ENCODE assay signal across 16 cellular contexts in genomic region chr2:100785621-100786296, GRCh38. TPM values are rescaled to one million over a fixed set of nuclear protein-coding genes. Genes with fewer than 3 reads are reported as not detected.
DNase-seq lines count a peak whose midpoint lies in the region; ATAC-seq, FAIRE-seq and TF ChIP-seq lines count a peak whose summit lies in the region.
"Had no signal": no experiment of that assay in that cellular context is flagged by ENCODE, and none has a peak within 500 bp of the region (broad histone marks: within the 10 kb centered on the region; RNA-seq: fewer than 3 reads in every experiment).

No MANE protein-coding gene starts in this region.

- H3K4me3 ChIP-seq in adipocyte (ENCODE audit: low read length) (no peak overlapping the region), osteoblast (ENCODE audit: insufficient read depth, low read length) (peak overlapping the region; percentile 44)
- H3K4me3 ChIP-seq: lung, testis had no signal

- intact Hi-C loops in Calu3 (cut with micrococcal nuclease; ENCODE audit: unreplicated experiment): no loop called here

- H3K9ac ChIP-seq in adipocyte (ENCODE audit: low read length): no peak overlapping the region

- no peak overlapping the region for H2AFZ ChIP-seq in osteoblast (ENCODE audit: low read length)

- CTCF ChIA-PET in Calu3 (lab: Charles Lee): no interaction called here

- H3K4me1 ChIP-seq in adipocyte (ENCODE audit: control insufficient read depth, insufficient read depth, low read length) (no peaks in the 10 kb centered on the region), foreskin keratinocyte (peaks cover 19% of the 10 kb centered on the region), osteoblast (ENCODE audit: insufficient read depth, low read length) (peaks cover 18% of the 10 kb centered on the region)
- H3K4me1 ChIP-seq: testis had no signal

- H3K79me2 ChIP-seq in osteoblast (ENCODE audit: insufficient read depth, low read length): no peaks in the 10 kb centered on the region

- H3K36me3 Mint-ChIP-seq in Calu3 (ENCODE audit: insufficient read depth, unreplicated experiment): peaks cover 43% of the 10 kb centered on the region

- H4K20me1 ChIP-seq in osteoblast (ENCODE audit: insufficient read depth, low read length): no peaks in the 10 kb centered on the region

- H3K27ac Mint-ChIP-seq in Calu3 (ENCODE audit: unreplicated experiment): peak overlapping the region; percentile 95
- H3K27ac Mint-ChIP-seq: activated CD8-positive, alpha-beta T cell treated with anti-CD3 and anti-CD28 coated beads, Interleukin-2, amount 10 ng/mL, durations not matched to agents 7 days and 5 days; activated T-helper 2 cell treated with anti-CD3 and anti-CD28 coated beads, Interferon-gamma antibody, Interleukin-2, Interleukin-4, amounts not matched to agents 10 μg/mL and 5 μg/mL and 100 μg/mL, durations not matched to agents 14 hours and 24 hours and 36 hours; endodermal cell had no signal

- H3K4me1 Mint-ChIP-seq in Calu3 (ENCODE audit: low read depth, unreplicated experiment): peaks cover 57% of the 10 kb centered on the region

- peak overlapping the region; percentile 77 for H3K4me2 ChIP-seq in osteoblast (ENCODE audit: insufficient read depth, low read length)

- H3K4me3 Mint-ChIP-seq in Calu3 (ENCODE audit: low read depth, unreplicated experiment): peak overlapping the region; percentile 50
- H3K4me3 Mint-ChIP-seq: activated CD8-positive, alpha-beta T cell treated with anti-CD3 and anti-CD28 coated beads, Interleukin-2, amount 10 ng/mL, durations not matched to agents 7 days and 5 days; endodermal cell had no signal

- H3K27me3 Mint-ChIP-seq in Calu3 (ENCODE audit: unreplicated experiment): no peaks in the 10 kb centered on the region

- ATAC-seq in foreskin keratinocyte (peak; percentile 8), HG03175 (IDR thresholded peaks at IDR 0.05; ENCODE audit: unreplicated experiment) (no peak)
- ATAC-seq: activated CD8-positive, alpha-beta T cell treated with anti-CD3 and anti-CD28 coated beads, Interleukin-2, amount 10 ng/mL, durations not matched to agents 7 days and 5 days had no signal

- FAIRE-seq in D721Med (lab: Jason Lieb, UNC): no peak
- FAIRE-seq: H1, TTC549 had no signal

- TF ChIP-seq CTCF in Calu3 (IDR thresholded peaks at IDR 0.05; ENCODE audit: unreplicated experiment) (no peak), foreskin keratinocyte (conservative IDR thresholded peaks at IDR 0.05) (no peak), osteoblast (IDR thresholded peaks at IDR 0.05; ENCODE audit: extremely low read depth, low read depth, low read length) (no peak), D721Med (IDR thresholded peaks at IDR 0.05; ENCODE audit: insufficient read depth, missing control alignments) (no peak)

- H3K27ac ChIP-seq in foreskin keratinocyte: no peak overlapping the region
- peak overlapping the region; percentile 54 for H3K27ac ChIP-seq in osteoblast (ENCODE audit: low read depth, low read length)
- H3K27ac ChIP-seq: testis had no signal

- TSS peak; percentile 39 for BruUV-seq in Calu3 (replicated peaks; lab: Mats Ljungman, UMichigan)

- H3K9me3 ChIP-seq in adipocyte (ENCODE audit: control insufficient read depth, low read length): no peaks in the 10 kb centered on the region
- no peaks in the 10 kb centered on the region for H3K9me3 ChIP-seq in osteoblast (ENCODE audit: low read depth, low read length)
- H3K9me3 ChIP-seq: testis had no signal

- DNase-seq in Calu3: no peak
- peak; percentile 33 for DNase-seq in adipocyte (ENCODE audit: low read depth)
- DNase-seq in foreskin keratinocyte: peak in 1 of 2 donors; percentile 23
- DNase-seq in osteoblast (ENCODE audit: insufficient read length, low spot score, missing footprints): peak; percentile 73
- DNase-seq in LoVo (ENCODE audit: low spot score): no peak
- no peak for DNase-seq in D721Med (ENCODE audit: insufficient read length, low spot score)
- no peak for DNase-seq in SW 1271 (lab: John Stamatoyannopoulos, UW)
- DNase-seq: activated CD8-positive, alpha-beta T cell treated with anti-CD3 and anti-CD28 coated beads, Interleukin-2, amount 10 ng/mL, durations not matched to agents 7 days and 5 days; endodermal cell; NCI-H774; testis had no signal

- H3K36me3 ChIP-seq in adipocyte (ENCODE audit: control insufficient read depth, insufficient read depth, low read length, severe bottlenecking) (no peaks in the 10 kb centered on the region), osteoblast (ENCODE audit: insufficient read depth, low read length) (no peaks in the 10 kb centered on the region)

- H3K27me3 ChIP-seq in adipocyte (replicated peaks; ENCODE audit: control insufficient read depth, insufficient read depth, low read length) (no peaks in the 10 kb centered on the region), foreskin keratinocyte (no peaks in the 10 kb centered on the region), osteoblast (ENCODE audit: insufficient read depth, low read length) (no peaks in the 10 kb centered on the region)
- H3K27me3 ChIP-seq: testis had no signal

- H3K9me3 Mint-ChIP-seq in Calu3 (ENCODE audit: low read depth, unreplicated experiment): no peaks in the 10 kb centered on the region
- H3K9me3 Mint-ChIP-seq: activated T-helper 2 cell treated with anti-CD3 and anti-CD28 coated beads, Interferon-gamma antibody, Interleukin-2, Interleukin-4, amounts not matched to agents 10 μg/mL and 5 μg/mL and 100 μg/mL, durations not matched to agents 14 hours and 24 hours and 36 hours had no signal

RNA-seq across cellular contexts. Expression of gene NPAS2, which starts 34.2 kb away (rescaled TPM):
- total RNA-seq in Calu3 (2022): 142 and 157 TPM in 2 replicates
- 14.6 and 18.9 TPM in 2 replicates for total RNA-seq in foreskin keratinocyte
- polyA plus RNA-seq in foreskin keratinocyte: 11.2 and 15.8 TPM in 2 replicates
- total RNA-seq in osteoblast: 8.3 and 8.7 TPM in 2 replicates

Comparison
In these comparisons a context has a peak if more than half of its experiments do, and no peak if none do; other contexts are left out.
1. DNase-seq: peak in adipocyte (single experiment) and osteoblast (single experiment); none in Calu3 (single experiment), LoVo (single experiment), D721Med (single experiment) and SW 1271 (0 of 2).